ENCODE assay signal across 21 cellular contexts in the genomic region with DNA sequence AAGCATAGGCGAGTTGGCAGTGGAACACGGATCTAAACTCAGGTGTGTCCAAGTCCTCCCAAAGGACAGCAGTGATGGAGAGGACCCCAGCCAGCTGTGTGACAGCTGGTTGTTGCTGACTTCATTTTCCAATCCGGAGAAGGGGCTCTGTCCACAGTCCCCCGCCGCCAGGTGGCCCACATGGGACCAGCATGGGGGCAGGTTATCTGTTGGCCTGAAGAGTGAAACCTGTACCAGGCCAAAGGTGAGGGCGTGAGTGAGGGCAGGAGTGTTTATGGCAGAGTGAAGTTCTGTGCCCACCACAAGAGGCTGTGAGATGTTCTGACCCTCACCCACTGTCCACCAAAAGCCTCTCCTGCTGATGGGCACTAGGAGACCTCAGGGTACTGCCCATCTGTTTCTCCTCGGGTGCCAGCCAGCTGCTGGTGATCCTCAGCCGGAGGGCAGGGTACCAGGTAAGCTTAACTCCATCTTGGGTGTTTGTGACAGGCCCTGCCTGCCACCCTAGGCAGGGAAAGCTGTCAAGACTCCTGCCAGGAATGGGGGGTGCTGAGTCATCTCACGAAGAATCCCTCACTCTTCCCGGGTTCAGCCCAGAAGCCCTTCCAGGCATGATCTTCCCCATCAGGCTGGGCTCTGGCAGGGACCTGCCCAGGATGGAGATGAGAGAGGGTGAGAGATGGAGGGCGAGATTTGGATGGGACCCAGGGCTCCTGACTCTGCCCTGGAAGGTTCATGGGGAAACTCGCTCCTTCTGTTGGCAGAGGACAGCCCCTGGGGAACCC. TPM values are rescaled to one million over a fixed set of nuclear protein-coding genes. Genes with fewer than 3 reads are reported as not detected.
DNase-seq lines count a peak whose midpoint lies in the region; ATAC-seq, FAIRE-seq and TF ChIP-seq lines count a peak whose summit lies in the region.
"Had no signal": no experiment of that assay in that cellular context is flagged by ENCODE, and none has a peak within 500 bp of the region (broad histone marks: within the 10 kb centered on the region; RNA-seq: fewer than 3 reads in every experiment).

No MANE protein-coding gene starts in this region.

- H3K36me3 ChIP-seq in keratinocyte (ENCODE audit: control insufficient read depth in 2 of 2, extremely low read depth in 1 of 2, insufficient read depth in 2 of 2, low read length in 2 of 2) = no peaks in the 10 kb centered on the region
- H3K36me3 ChIP-seq: gastrocnemius medialis, SJCRH30 had no signal

- TF ChIP-seq CTCF in AG10803 (conservative IDR thresholded peaks at IDR 0.05; ENCODE audit: low read length) (no peak), keratinocyte (optimal IDR thresholded peaks at IDR 0.05 in 1 of 3, IDR thresholded peaks at IDR 0.05 in 1 of 3, conservative IDR thresholded peaks at IDR 0.05 in 1 of 3; ENCODE audit: extremely low read depth in 1 of 3, insufficient read depth in 2 of 3, low read length in 3 of 3) (no peak)

- no peak overlapping the region for H3K4me3 Mint-ChIP-seq in T-helper 2 cell treated with Interferon-gamma antibody and Interleukin-4, amounts not matched to agents 5 μg/mL and 100 μg/mL, for 36 hours
- H3K4me3 Mint-ChIP-seq: activated CD4-positive, alpha-beta T cell treated with anti-CD3 and anti-CD28 coated beads, Interleukin-2, amount 10 ng/mL, durations not matched to agents 24 days and 14 days; activated T-helper 17 cell treated with anti-CD3 and anti-CD28 coated beads, Interleukin-2, amount 50 U/mL, for 72 hours; B cell; brain; T-cell had no signal

- dilution Hi-C loops in keratinocyte (cut with MboI; ENCODE audit: extremely low pct_ligation_motif_present, low sequenced_read_pairs) = no loop called here

- no peaks in the 10 kb centered on the region for H4K20me1 ChIP-seq in keratinocyte (ENCODE audit: control insufficient read depth, extremely low read depth, insufficient read depth, low read length)

- H3K4me2 ChIP-seq in keratinocyte (ENCODE audit: control insufficient read depth, extremely low read depth, insufficient read depth, low read depth, low read length) = no peak overlapping the region

- H3K27ac ChIP-seq in keratinocyte (ENCODE audit: control insufficient read depth, insufficient read depth, low read length) = no peak overlapping the region
- H3K27ac ChIP-seq: gastrocnemius medialis, psoas muscle, SJCRH30, testis had no signal

- H3K4me1 Mint-ChIP-seq in T-helper 2 cell treated with Interferon-gamma antibody and Interleukin-4, amounts not matched to agents 5 μg/mL and 100 μg/mL, for 36 hours (ENCODE audit: low read depth) = peaks cover 7% of the 10 kb centered on the region

- H3K9me3 Mint-ChIP-seq in T-helper 2 cell treated with Interferon-gamma antibody and Interleukin-4, amounts not matched to agents 5 μg/mL and 100 μg/mL, for 36 hours = no peaks in the 10 kb centered on the region
- H3K9me3 Mint-ChIP-seq: activated CD4-positive, alpha-beta T cell treated with anti-CD3 and anti-CD28 coated beads, Interleukin-2, amount 10 ng/mL, durations not matched to agents 24 days and 14 days; activated T-helper 17 cell treated with anti-CD3 and anti-CD28 coated beads, Interleukin-2, amount 50 U/mL, for 72 hours; T-cell had no signal

- H3K4me1 ChIP-seq in keratinocyte (ENCODE audit: control insufficient read depth, extremely low read depth, insufficient read depth, low read length) = peaks cover 7% of the 10 kb centered on the region
- H3K4me1 ChIP-seq: psoas muscle, SJCRH30 had no signal

- peak; percentile 46 for FAIRE-seq in keratinocyte (lab: Jason Lieb, UNC)
- FAIRE-seq: islet of Langerhans had no signal

- no peaks in the 10 kb centered on the region for H3K9me3 ChIP-seq in keratinocyte (ENCODE audit: control insufficient read depth, low read depth, low read length)
- H3K9me3 ChIP-seq: gastrocnemius medialis, psoas muscle, SJCRH30, testis had no signal

- H3K79me2 ChIP-seq in keratinocyte (ENCODE audit: control insufficient read depth, insufficient read depth, low read length) = no peaks in the 10 kb centered on the region

- DNase-seq in AG10803 (ENCODE audit: low read depth) (peak; percentile 30), Daoy (ENCODE audit: low read depth) (peak; percentile 26), RPMI7951 (ENCODE audit: low read depth) (peak; percentile 47), keratinocyte (ENCODE audit: low read depth, low spot score) (no peak)
- DNase-seq in T-helper 2 cell treated with Interferon-gamma antibody and Interleukin-4, amounts not matched to agents 5 μg/mL and 100 μg/mL, for 36 hours (ENCODE audit: low spot score) = no peak
- DNase-seq in activated naive CD4-positive, alpha-beta T cell treated with anti-CD3 and anti-CD28 coated beads, Interleukin-2, amount 50 U/mL, for 16 hours = no peak
- DNase-seq: activated CD4-positive, alpha-beta T cell treated with anti-CD3 and anti-CD28 coated beads, Interleukin-2, amount 10 ng/mL, durations not matched to agents 24 days and 14 days; effector CD4-positive, alpha-beta T cell; NCI-H1417; psoas muscle; stimulated activated CD4-positive, alpha-beta T cell treated with anti-CD3 and anti-CD28 coated beads, Interleukin-1b, Interleukin-23, amount 100 ng/mL, for 48 hours; stimulated activated naive CD4-positive, alpha-beta T cell; T-cell had no signal

- H3K9ac ChIP-seq in keratinocyte (ENCODE audit: control insufficient read depth, extremely low read depth, insufficient read depth, low read length) = no peak overlapping the region

- no peak overlapping the region for H2AFZ ChIP-seq in keratinocyte (ENCODE audit: control insufficient read depth, low read length)

- no peaks in the 10 kb centered on the region for H3K9me1 ChIP-seq in keratinocyte (ENCODE audit: control insufficient read depth, extremely low read depth, insufficient read depth, low read length)

- H3K27ac Mint-ChIP-seq in T-helper 2 cell treated with Interferon-gamma antibody and Interleukin-4, amounts not matched to agents 5 μg/mL and 100 μg/mL, for 36 hours = no peak overlapping the region
- H3K27ac Mint-ChIP-seq: activated CD4-positive, alpha-beta T cell treated with anti-CD3 and anti-CD28 coated beads, Interleukin-2, amount 10 ng/mL, durations not matched to agents 24 days and 14 days; activated T-helper 17 cell treated with anti-CD3 and anti-CD28 coated beads, Interleukin-2, amount 50 U/mL, for 72 hours; B cell had no signal

- peaks cover 3% of the 10 kb centered on the region for H3K36me3 Mint-ChIP-seq in T-helper 2 cell treated with Interferon-gamma antibody and Interleukin-4, amounts not matched to agents 5 μg/mL and 100 μg/mL, for 36 hours (ENCODE audit: low read depth)

- peaks cover 10% of the 10 kb centered on the region for H3K27me3 ChIP-seq in keratinocyte (ENCODE audit: control insufficient read depth, extremely low read depth, insufficient read depth, low read length)
- H3K27me3 ChIP-seq: SJCRH30, testis had no signal

- H3K27me3 Mint-ChIP-seq in T-helper 2 cell treated with Interferon-gamma antibody and Interleukin-4, amounts not matched to agents 5 μg/mL and 100 μg/mL, for 36 hours (ENCODE audit: low read depth) = no peaks in the 10 kb centered on the region
- H3K27me3 Mint-ChIP-seq: activated CD4-positive, alpha-beta T cell treated with anti-CD3 and anti-CD28 coated beads, Interleukin-2, amount 10 ng/mL, durations not matched to agents 24 days and 14 days; activated T-helper 17 cell treated with anti-CD3 and anti-CD28 coated beads, Interleukin-2, amount 50 U/mL, for 72 hours; B cell; T-cell had no signal

- H3K4me3 ChIP-seq in AG10803 (ENCODE audit: low read length) (no peak overlapping the region), keratinocyte (ENCODE audit: control insufficient read depth in 2 of 3, extremely low read depth in 1 of 3, insufficient read depth in 2 of 3, low read depth in 1 of 3, low read length in 3 of 3) (no peak overlapping the region)
- H3K4me3 ChIP-seq: gastrocnemius medialis, psoas muscle, SJCRH30, testis had no signal

- ATAC-seq in GM21717 (IDR thresholded peaks at IDR 0.05; ENCODE audit: unreplicated experiment) = no peak
- ATAC-seq: activated T-helper 17 cell treated with anti-CD3 and anti-CD28 coated beads, Interleukin-2, amount 50 U/mL, for 72 hours; T-cell had no signal

RNA-seq across cellular contexts. Expression of gene TAB1, which starts 15.5 kb away (rescaled TPM):
- 10.3 and 14.9 TPM in 2 replicates for total RNA-seq in Daoy (2014; rRNA removed; shearing (Covaris generic))
- 7.6 and 8.0 TPM in 2 replicates for total RNA-seq in RPMI7951 (2014; rRNA removed; shearing (Covaris generic))
- polyA plus RNA-seq in keratinocyte = 11.8 to 13.5 TPM (median 13.1 TPM) in 3 replicates
- polyA plus RNA-seq in keratinocyte (2011; ENCODE audit: low read depth) = 3.4 TPM
- polyA plus RNA-seq in keratinocyte (2011; cell fraction: cytosol; rRNA removed) = 6.2 and 14.0 TPM in 2 replicates
- 14.9 and 16.0 TPM in 2 replicates for polyA plus RNA-seq in keratinocyte (2011; cell fraction: nucleus; rRNA removed)
- 8.2 and 14.7 TPM in 2 replicates for polyA plus RNA-seq in keratinocyte (2012; ENCODE audit: low replicate concordance)
- 9.9 to 16.8 TPM (median 16.1 TPM) in 3 replicates for polyA minus RNA-seq in keratinocyte
- polyA minus RNA-seq in keratinocyte (2011; cell fraction: cytosol; rRNA and poly(A)+ RNA removed) = 19.6 TPM
- polyA minus RNA-seq in keratinocyte (2011; cell fraction: nucleus; rRNA and poly(A)+ RNA removed) = 11.7 and 13.0 TPM in 2 replicates

RNA-seq across cellular contexts. Expression of gene SYNGR1, which starts 34.2 kb away (rescaled TPM):
- 1.4 and 2.7 TPM in 2 replicates for total RNA-seq in Daoy (2014; rRNA removed; shearing (Covaris generic))
- 7.0 and 14.8 TPM in 2 replicates for total RNA-seq in RPMI7951 (2014; rRNA removed; shearing (Covaris generic))
- 0.63 to 1.4 TPM (median 0.76 TPM) in 3 replicates for polyA plus RNA-seq in keratinocyte
- 0.67 TPM for polyA plus RNA-seq in keratinocyte (2011; ENCODE audit: low read depth)
- polyA plus RNA-seq in keratinocyte (2011; cell fraction: cytosol; rRNA removed) = 1.2 and 2.7 TPM in 2 replicates
- 1.5 and 2.7 TPM in 2 replicates for polyA plus RNA-seq in keratinocyte (2011; cell fraction: nucleus; rRNA removed)
- 0.78 and 2.2 TPM in 2 replicates for polyA plus RNA-seq in keratinocyte (2012; ENCODE audit: low replicate concordance)
- polyA minus RNA-seq in keratinocyte = 0.54 to 1.9 TPM (median 0.56 TPM) in 3 replicates
- polyA minus RNA-seq in keratinocyte (2011; cell fraction: cytosol; rRNA and poly(A)+ RNA removed) = 1.5 TPM
- 0.62 and 1.3 TPM in 2 replicates for polyA minus RNA-seq in keratinocyte (2011; cell fraction: nucleus; rRNA and poly(A)+ RNA removed)
- total RNA-seq: activated CD4-positive, alpha-beta T cell treated with anti-CD3 and anti-CD28 coated beads, Interleukin-2, amount 10 ng/mL, durations not matched to agents 24 days and 14 days; activated T-helper 17 cell treated with anti-CD3 and anti-CD28 coated beads, Interleukin-2, amount 50 U/mL, for 72 hours had no signal

Comparison
In these comparisons a context has a peak if more than half of its experiments do, and no peak if none do; other contexts are left out.
1. DNase-seq: peak in AG10803 (single experiment), Daoy (single experiment) and RPMI7951 (single experiment); none in keratinocyte (single experiment), T-helper 2 cell treated with Interferon-gamma antibody and Interleukin-4, amounts not matched to agents 5 μg/mL and 100 μg/mL, for 36 hours (single experiment) and activated naive CD4-positive, alpha-beta T cell treated with anti-CD3 and anti-CD28 coated beads, Interleukin-2, amount 50 U/mL, for 16 hours (single experiment).